1 cellular context compared by ENCODE assay signal in the genomic region with DNA sequence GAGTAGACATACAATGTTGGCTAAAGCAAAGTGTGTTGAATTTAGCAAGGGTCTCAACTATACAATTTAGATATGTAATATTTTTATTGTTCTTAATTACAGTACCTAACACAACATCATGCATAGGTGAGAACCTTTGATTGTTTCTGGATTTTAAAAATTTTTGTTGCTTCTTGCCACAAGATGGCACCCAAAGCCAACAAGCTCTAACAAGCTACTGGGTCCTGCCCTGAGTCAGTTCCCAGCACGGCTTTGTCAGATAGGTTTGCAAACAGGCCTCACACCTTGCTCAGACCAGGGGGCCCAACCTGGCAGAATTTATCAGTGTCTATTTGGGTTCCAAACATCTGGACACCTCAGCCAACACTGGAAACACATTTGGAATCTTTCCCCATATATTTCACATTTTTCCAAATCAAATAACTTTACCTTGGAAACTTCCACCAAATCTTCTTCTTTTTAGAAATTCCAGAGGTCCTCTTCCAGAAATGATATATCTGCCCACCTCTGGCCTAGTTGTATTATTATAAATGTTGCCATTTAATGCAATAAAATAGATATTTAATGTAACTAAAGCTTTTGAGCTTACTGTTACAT.
TF ChIP-seq lines count a peak whose summit lies in the region.

No MANE protein-coding gene starts in this region.

TF ChIP-seq in endothelial cell of umbilical vein, 7 proteins besides CTCF, POLR2A, EP300 and RAD21:
- TF ChIP-seq EZH2 (IDR thresholded peaks at IDR 0.05; ENCODE audit: borderline replicate concordance, low read depth, low read length, severe bottlenecking) (no peak), JUN (IDR thresholded peaks at IDR 0.05; ENCODE audit: borderline replicate concordance, insufficient read depth, insufficient read length, low read depth) (no peak), MYC (IDR thresholded peaks at IDR 0.05; ENCODE audit: low read depth, low read length) (no peak), FOS (IDR thresholded peaks at IDR 0.05; ENCODE audit: borderline replicate concordance, insufficient read depth, low read length) (no peak), POLR2AphosphoS5 (IDR thresholded peaks at IDR 0.05; ENCODE audit: insufficient read depth, low read depth, low read length) (no peak), GATA2 (IDR thresholded peaks at IDR 0.05; ENCODE audit: insufficient read depth, insufficient read length, low read depth, low read length) (no peak)
- TF ChIP-seq, protein P1, sequence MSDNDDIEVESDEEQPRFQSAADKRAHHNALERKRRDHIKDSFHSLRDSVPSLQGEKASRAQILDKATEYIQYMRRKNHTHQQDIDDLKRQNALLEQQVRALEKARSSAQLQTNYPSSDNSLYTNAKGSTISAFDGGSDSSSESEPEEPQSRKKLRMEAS (IDR thresholded peaks at IDR 0.05; ENCODE audit: insufficient read depth, insufficient read length), result no peak
